ENCODE assay signal across 20 cellular contexts in genomic region chr1:53305650-53306049, GRCh38. TPM values are rescaled to one million over a fixed set of nuclear protein-coding genes. Genes with fewer than 3 reads are reported as not detected.
DNase-seq lines count a peak whose midpoint lies in the region; ATAC-seq and TF ChIP-seq lines count a peak whose summit lies in the region.
"Had no signal": no experiment of that assay in that cellular context is flagged by ENCODE, and none has a peak within 500 bp of the region (broad histone marks: within the 10 kb centered on the region; RNA-seq: fewer than 3 reads in every experiment).

No MANE protein-coding gene starts in this region.

- H3K36me3 ChIP-seq in HEK293 (ENCODE audit: control insufficient read depth in 2 of 2, insufficient read depth in 1 of 2, low read length in 2 of 2) (no peaks in the 10 kb centered on the region), body of pancreas (replicated peaks in 1 of 2; ENCODE audit: insufficient read depth in 1 of 2, low read depth in 2 of 2) (no peaks in the 10 kb centered on the region)

- peaks cover 34% of the 10 kb centered on the region for H3K4me1 Mint-ChIP-seq in mesothelial cell of epicardium
- H3K4me1 Mint-ChIP-seq: B cell had no signal

- DNase-seq in DMS79 treated with DMSO at 0.1 percent for 48 hours (lab: John Stamatoyannopoulos, UW): peak; percentile 12
- no peak for DNase-seq in DMS79 (lab: John Stamatoyannopoulos, UW)
- DNase-seq in body of pancreas: peak in 3 of 4 donors; percentile 21 to 32 (median 22)
- DNase-seq in mesothelial cell of epicardium (ENCODE audit: low spot score in 2 of 2, unreplicated experiment in 2 of 2): no peak
- DNase-seq in foreskin melanocyte: no peak
- DNase-seq: 8988T; amniotic stem cell; hippocampal formation; kidney; midbrain; NCI-H1436 treated with DMSO at 0.1 percent for 48 hours; NCI-H345; NK-92 treated with Interleukin-12 subunit alpha and Interleukin-12 subunit beta, amount 100 ng/mL, for 24 hours; stimulated activated CD8-positive, alpha-beta memory T cell treated with anti-CD3 and anti-CD28 coated beads, Interleukin-4, amount 100 ng/mL, for 48 hours had no signal

- no peaks in the 10 kb centered on the region for H3K4me1 ChIP-seq in HEK293 (ENCODE audit: control insufficient read depth, insufficient read depth, low read length)
- H3K4me1 ChIP-seq in body of pancreas: peaks cover 4% of the 10 kb centered on the region

- TF ChIP-seq POLR2A in body of pancreas (IDR thresholded peaks at IDR 0.05): no peak

- TF ChIP-seq CTCF in HEK293 (tag by site-specific recombination; IDR thresholded peaks at IDR 0.05): no peak
- no peak for TF ChIP-seq CTCF in body of pancreas (IDR thresholded peaks at IDR 0.05)
- TF ChIP-seq CTCF in mesothelial cell of epicardium (IDR thresholded peaks at IDR 0.05; ENCODE audit: unreplicated experiment): no peak

- no peaks in the 10 kb centered on the region for H3K9me3 Mint-ChIP-seq in mesothelial cell of epicardium
- H3K9me3 Mint-ChIP-seq: activated T-helper 1 cell treated with anti-CD3 and anti-CD28 coated beads, Interleukin-12 subunit alpha, Interleukin-12 subunit beta, Interleukin-2, Interleukin-4 antibody, amounts not matched to agents 30 ng/mL and 10 ng/mL and 1 ng/mL, durations not matched to agents 14 hours and 24 hours and 36 hours; neural crest cell had no signal

- no peaks in the 10 kb centered on the region for H3K36me3 Mint-ChIP-seq in mesothelial cell of epicardium

- 58 to 72% methylated on average over 5 to 7 of the region's 7 CpGs for WGBS in body of pancreas, 2 donors

- H3K9me3 ChIP-seq in HEK293 (ENCODE audit: control insufficient read depth, insufficient read depth, low read depth, low read length) (no peaks in the 10 kb centered on the region), body of pancreas (no peaks in the 10 kb centered on the region)

- POLR2A ChIA-PET in HEK293 (lab: Yijun Ruan, JAX): no interaction called here

- no peak overlapping the region for H3K27ac ChIP-seq in HEK293 (ENCODE audit: extremely low read depth, low read depth, low read length)
- peak overlapping the region in 2 of 4 donors; percentile 16 to 25 for H3K27ac ChIP-seq in body of pancreas

- H3K27me3 Mint-ChIP-seq in mesothelial cell of epicardium (ENCODE audit: low read depth): no peaks in the 10 kb centered on the region
- H3K27me3 Mint-ChIP-seq: B cell had no signal

- CTCF ChIA-PET in HEK293 (lab: Yijun Ruan, JAX): no interaction called here

- no peak overlapping the region for H3K4me3 ChIP-seq in HEK293 (ENCODE audit: low read depth, low read length)
- H3K4me3 ChIP-seq in body of pancreas: no peak overlapping the region

- H3K4me3 Mint-ChIP-seq in mesothelial cell of epicardium: no peak overlapping the region
- H3K4me3 Mint-ChIP-seq: activated T-helper 1 cell treated with anti-CD3 and anti-CD28 coated beads, Interleukin-12 subunit alpha, Interleukin-12 subunit beta, Interleukin-2, Interleukin-4 antibody, amounts not matched to agents 30 ng/mL and 10 ng/mL and 1 ng/mL, durations not matched to agents 14 hours and 24 hours and 36 hours; B cell; neural crest cell had no signal

- H3K27ac Mint-ChIP-seq in mesothelial cell of epicardium: peak overlapping the region; percentile 43
- H3K27ac Mint-ChIP-seq: B cell had no signal

- intact Hi-C loops in body of pancreas (cut with DNase I): no loop called here

- ATAC-seq in body of pancreas (no peak), HG03354 (IDR thresholded peaks at IDR 0.05; ENCODE audit: poor library complexity, severe bottlenecking, unreplicated experiment) (no peak), GM18519 (IDR thresholded peaks at IDR 0.05; ENCODE audit: low FRiP score, unreplicated experiment) (no peak)

- no peaks in the 10 kb centered on the region for H3K27me3 ChIP-seq in body of pancreas

TF ChIP-seq in HEK293, 187 proteins besides CTCF, POLR2A, EP300 and RAD21 (continues in another document):
- TF ChIP-seq ZBTB8A (tag by site-specific recombination; IDR thresholded peaks at IDR 0.05) (no peak), ZNF433 (tag by site-specific recombination; IDR thresholded peaks at IDR 0.05; ENCODE audit: low read depth) (no peak), PRDM2 (tag by site-specific recombination; IDR thresholded peaks at IDR 0.05; ENCODE audit: borderline replicate concordance) (no peak), ZNF768 (tag by site-specific recombination; IDR thresholded peaks at IDR 0.05) (no peak), EGR2 (tag by site-specific recombination; IDR thresholded peaks at IDR 0.05; ENCODE audit: low read depth) (peak; percentile 86), ZBTB17 (tag by site-specific recombination; IDR thresholded peaks at IDR 0.05) (no peak), ZIC2 (tag by site-specific recombination; IDR thresholded peaks at IDR 0.05) (peak; percentile 37; the same call in 1 of the 2 replicates), GLIS1 (tag by site-specific recombination; IDR thresholded peaks at IDR 0.05) (0 out of 2 replicates have a peak, but pooled peaks have one; percentile 11), ZFHX2 (tag by site-specific recombination; conservative IDR thresholded peaks at IDR 0.05) (peak; percentile 95), ZBTB48 (tag by site-specific recombination; IDR thresholded peaks at IDR 0.05) (no peak), ZNF596 (tag by site-specific recombination; IDR thresholded peaks at IDR 0.05) (no peak)

RNA-seq across cellular contexts. Expression of gene LRP8, which starts 22.2 kb away (rescaled TPM):
- 1 to 10 TPM; 1.3 to 4.2 TPM for total RNA-seq in body of pancreas
- total RNA-seq in mesothelial cell of epicardium: 18.2 to 19.9 TPM (median 19.2 TPM) in 3 replicates

Comparison
In these comparisons a context has a peak if more than half of its experiments do, and no peak if none do; other contexts are left out.
1. DNase-seq: peak in DMS79 treated with DMSO at 0.1 percent for 48 hours (single experiment) and body of pancreas (3 of 4); none in DMS79 (single experiment), mesothelial cell of epicardium (0 of 2) and foreskin melanocyte (single experiment).